ENCODE assay signal across 8 cellular contexts in the genomic region with DNA sequence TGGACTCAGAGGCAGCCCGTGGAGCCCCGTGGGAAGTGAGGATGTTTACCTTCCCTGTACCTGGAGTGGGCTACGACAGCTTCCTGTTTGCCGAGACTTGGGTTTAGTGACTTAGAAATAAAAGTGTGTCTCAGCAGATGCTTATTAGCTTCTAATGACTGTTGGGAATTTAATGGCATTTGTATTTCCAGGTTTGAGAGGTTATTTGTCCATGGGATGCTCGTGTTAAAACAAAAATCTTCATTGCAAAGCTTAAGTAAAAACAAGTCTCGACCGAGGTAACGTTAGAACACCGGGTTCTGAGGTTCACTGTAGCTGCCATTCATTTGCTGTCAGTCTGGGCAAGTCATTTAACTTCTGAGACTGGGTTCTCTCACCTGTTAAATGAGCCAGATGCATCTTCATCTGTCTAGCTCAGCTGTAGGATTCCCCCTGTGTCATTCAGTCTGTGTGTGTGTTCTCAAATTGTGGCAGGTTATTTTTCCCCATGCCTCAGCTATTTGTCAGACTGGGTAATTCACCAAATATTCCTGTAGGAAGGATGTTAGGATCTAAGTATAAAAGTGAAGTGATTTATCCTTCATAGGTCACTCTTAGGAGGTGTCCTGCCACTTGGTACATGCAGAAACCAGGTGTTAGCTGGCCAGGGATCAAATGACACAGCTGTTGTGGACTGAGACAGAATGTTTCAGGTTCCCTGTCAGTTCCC. TPM values are rescaled to one million over a fixed set of nuclear protein-coding genes. Genes with fewer than 3 reads are reported as not detected.
DNase-seq lines count a peak whose midpoint lies in the region; ATAC-seq, FAIRE-seq and TF ChIP-seq lines count a peak whose summit lies in the region.

No MANE protein-coding gene starts in this region.

- peak overlapping the region; percentile 93 for H3K27ac Mint-ChIP-seq in activated CD4-positive, alpha-beta T cell treated with anti-CD3 and anti-CD28 coated beads, Interleukin-2, amount 10 ng/mL, durations not matched to agents 7 days and 5 days
- peak overlapping the region; percentile 90 for H3K27ac Mint-ChIP-seq in activated naive CD8-positive, alpha-beta T cell

- no peak for DNase-seq in activated CD4-positive, alpha-beta T cell treated with anti-CD3 and anti-CD28 coated beads, Interleukin-2, amount 10 ng/mL, durations not matched to agents 7 days and 5 days
- no peak for DNase-seq in activated CD4-positive, alpha-beta T cell treated with anti-CD3 and anti-CD28 coated beads for 1 hour
- DNase-seq in kidney (no peak), amygdala (lab: John Stamatoyannopoulos, UW) (no peak), T1000 (lab: John Stamatoyannopoulos, UW) (no peak)

- H3K27me3 ChIP-seq in subcutaneous abdominal adipose tissue (ENCODE audit: control insufficient read depth in 5 of 5, insufficient read depth in 4 of 5, low read length in 5 of 5), result no peaks in the 10 kb centered on the region

- POLR2A ChIA-PET in activated CD4-positive, alpha-beta T cell treated with anti-CD3 and anti-CD28 coated beads, Interleukin-2, amount 10 ng/mL, durations not matched to agents 7 days and 5 days (lab: Charles Lee), result interaction anchor here (1.4 kb wide), 1 partner anchor 317 kb away, joined by 9 read pairs; the partner anchor contains the start of gene HYLS1

- ATAC-seq in HG03378 (IDR thresholded peaks at IDR 0.05; ENCODE audit: unreplicated experiment), result peak; percentile 47

- no peaks in the 10 kb centered on the region for H3K27me3 Mint-ChIP-seq in activated CD4-positive, alpha-beta T cell treated with anti-CD3 and anti-CD28 coated beads, Interleukin-2, amount 10 ng/mL, durations not matched to agents 7 days and 5 days
- no peaks in the 10 kb centered on the region for H3K27me3 Mint-ChIP-seq in activated naive CD8-positive, alpha-beta T cell

- H3K27ac ChIP-seq in kidney (ENCODE audit: low read depth in 2 of 2, low read length in 2 of 2), result peak overlapping the region; percentile 48 to 75
- H3K27ac ChIP-seq in subcutaneous abdominal adipose tissue (ENCODE audit: low read depth, low read length), result peak overlapping the region; percentile 76

- no peak for FAIRE-seq in kidney (lab: Jason Lieb, UNC)

- peak overlapping the region; percentile 92 to 95 for H3K9ac ChIP-seq in kidney (ENCODE audit: low read length in 2 of 2)
- peak overlapping the region; percentile 85 to 99 (median 97) for H3K9ac ChIP-seq in subcutaneous abdominal adipose tissue (ENCODE audit: low read length in 5 of 5)

- H3K4me1 ChIP-seq in kidney (ENCODE audit: control insufficient read depth in 1 of 2, insufficient read depth in 1 of 2, low read depth in 1 of 2, low read length in 2 of 2) (peaks cover 0 to 7% of the 10 kb centered on the region in 2 donors), subcutaneous abdominal adipose tissue (ENCODE audit: control insufficient read depth in 5 of 5, insufficient read depth in 5 of 5, low read length in 5 of 5) (peaks cover 6 to 22% (median 20%) of the 10 kb centered on the region in 5 donors)

- no peak for TF ChIP-seq CTCF in kidney (IDR thresholded peaks at IDR 0.05; ENCODE audit: borderline replicate concordance, extremely low read depth, insufficient read depth)

- no peaks in the 10 kb centered on the region for H3K9me3 Mint-ChIP-seq in activated CD4-positive, alpha-beta T cell treated with anti-CD3 and anti-CD28 coated beads, Interleukin-2, amount 10 ng/mL, durations not matched to agents 7 days and 5 days
- H3K9me3 Mint-ChIP-seq in activated naive CD8-positive, alpha-beta T cell (ENCODE audit: low read depth), result no peaks in the 10 kb centered on the region

- intact Hi-C loops in kidney (cut with DNase I), result no loop called here

- H3K4me3 Mint-ChIP-seq in activated CD4-positive, alpha-beta T cell treated with anti-CD3 and anti-CD28 coated beads, Interleukin-2, amount 10 ng/mL, durations not matched to agents 7 days and 5 days, result peak overlapping the region; percentile 91
- H3K4me3 Mint-ChIP-seq in activated naive CD8-positive, alpha-beta T cell, result peak overlapping the region; percentile 89

- H3K4me1 Mint-ChIP-seq in activated CD4-positive, alpha-beta T cell treated with anti-CD3 and anti-CD28 coated beads, Interleukin-2, amount 10 ng/mL, durations not matched to agents 7 days and 5 days, result peaks cover 26% of the 10 kb centered on the region
- H3K4me1 Mint-ChIP-seq in activated naive CD8-positive, alpha-beta T cell (ENCODE audit: low read depth), result peaks cover 38% of the 10 kb centered on the region

- CTCF ChIA-PET in activated CD4-positive, alpha-beta T cell treated with anti-CD3 and anti-CD28 coated beads, Interleukin-2, amount 10 ng/mL, durations not matched to agents 7 days and 5 days (lab: Charles Lee), result interaction anchor here (0.7 to 3.0 kb wide), 14 partner anchors 8 to 318 kb away, joined by 3 to 20 read pairs (median 4); partner anchors contain the start of genes CHEK1, HYLS1 and STT3A

- H3K4me3 ChIP-seq in kidney (ENCODE audit: low read length in 2 of 2) (peak overlapping the region; percentile 77 to 93), subcutaneous abdominal adipose tissue (ENCODE audit: low read depth in 1 of 5, low read length in 5 of 5) (peak overlapping the region; percentile 81 to 91 (median 89))

- peaks cover 8 to 9% of the 10 kb centered on the region in 2 donors for H3K36me3 ChIP-seq in kidney (ENCODE audit: control insufficient read depth in 1 of 2, insufficient read depth in 2 of 2, low read length in 2 of 2)
- H3K36me3 ChIP-seq in subcutaneous abdominal adipose tissue (ENCODE audit: control insufficient read depth in 5 of 5, insufficient read depth in 5 of 5, low read length in 5 of 5), result peaks cover 6 to 22% (median 18%) of the 10 kb centered on the region in 5 donors

- H3K9me3 ChIP-seq in kidney (ENCODE audit: control insufficient read depth in 1 of 2, low read length in 2 of 2), result no peaks in the 10 kb centered on the region
- no peaks in the 10 kb centered on the region for H3K9me3 ChIP-seq in subcutaneous abdominal adipose tissue (ENCODE audit: control insufficient read depth in 5 of 5, low read length in 5 of 5)

- H3K36me3 Mint-ChIP-seq in activated CD4-positive, alpha-beta T cell treated with anti-CD3 and anti-CD28 coated beads, Interleukin-2, amount 10 ng/mL, durations not matched to agents 7 days and 5 days (ENCODE audit: low read depth), result peaks cover 17% of the 10 kb centered on the region
- H3K36me3 Mint-ChIP-seq in activated naive CD8-positive, alpha-beta T cell, result peaks cover 7% of the 10 kb centered on the region

RNA-seq across cellular contexts. Expression of gene EI24, which starts 0.8 kb away (rescaled TPM):
- total RNA-seq in activated CD4-positive, alpha-beta T cell treated with anti-CD3 and anti-CD28 coated beads, Interleukin-2, amount 10 ng/mL, durations not matched to agents 7 days and 5 days, result 10 to 100 TPM; 37.3 to 44.3 TPM
- total RNA-seq in kidney, result 69.1 TPM
- 63.3 TPM for polyA plus RNA-seq in kidney (ENCODE audit: insufficient read depth, low read depth, low replicate concordance)

RNA-seq across cellular contexts. Expression of gene STT3A, which starts 22.6 kb away (rescaled TPM):
- total RNA-seq in activated CD4-positive, alpha-beta T cell treated with anti-CD3 and anti-CD28 coated beads, Interleukin-2, amount 10 ng/mL, durations not matched to agents 7 days and 5 days, result 100 to 1,000 TPM; 105 to 127 TPM
- total RNA-seq in kidney, result 125 TPM
- 65.0 TPM for polyA plus RNA-seq in kidney (ENCODE audit: insufficient read depth, low read depth, low replicate concordance)

RNA-seq across cellular contexts. Expression of gene CHEK1, which starts 54.9 kb away (rescaled TPM):
- 10 to 100 TPM; 81.4 to 87.2 TPM for total RNA-seq in activated CD4-positive, alpha-beta T cell treated with anti-CD3 and anti-CD28 coated beads, Interleukin-2, amount 10 ng/mL, durations not matched to agents 7 days and 5 days
- 4.9 TPM for total RNA-seq in kidney
- 4.6 TPM for polyA plus RNA-seq in kidney (ENCODE audit: insufficient read depth, low read depth, low replicate concordance)

Comparison
In these comparisons a context has a peak if more than half of its experiments do, and no peak if none do; other contexts are left out.
1. RNA of gene CHEK1, which starts 54.9 kb away (total RNA-seq): 81.4 to 87.2 TPM in activated CD4-positive, alpha-beta T cell treated with anti-CD3 and anti-CD28 coated beads, Interleukin-2, amount 10 ng/mL, durations not matched to agents 7 days and 5 days; 4.9 TPM in kidney (single experiment); every median in the first group is over 10 times any median in the second.